13 cellular contexts compared by ENCODE assay signal in the genomic region with DNA sequence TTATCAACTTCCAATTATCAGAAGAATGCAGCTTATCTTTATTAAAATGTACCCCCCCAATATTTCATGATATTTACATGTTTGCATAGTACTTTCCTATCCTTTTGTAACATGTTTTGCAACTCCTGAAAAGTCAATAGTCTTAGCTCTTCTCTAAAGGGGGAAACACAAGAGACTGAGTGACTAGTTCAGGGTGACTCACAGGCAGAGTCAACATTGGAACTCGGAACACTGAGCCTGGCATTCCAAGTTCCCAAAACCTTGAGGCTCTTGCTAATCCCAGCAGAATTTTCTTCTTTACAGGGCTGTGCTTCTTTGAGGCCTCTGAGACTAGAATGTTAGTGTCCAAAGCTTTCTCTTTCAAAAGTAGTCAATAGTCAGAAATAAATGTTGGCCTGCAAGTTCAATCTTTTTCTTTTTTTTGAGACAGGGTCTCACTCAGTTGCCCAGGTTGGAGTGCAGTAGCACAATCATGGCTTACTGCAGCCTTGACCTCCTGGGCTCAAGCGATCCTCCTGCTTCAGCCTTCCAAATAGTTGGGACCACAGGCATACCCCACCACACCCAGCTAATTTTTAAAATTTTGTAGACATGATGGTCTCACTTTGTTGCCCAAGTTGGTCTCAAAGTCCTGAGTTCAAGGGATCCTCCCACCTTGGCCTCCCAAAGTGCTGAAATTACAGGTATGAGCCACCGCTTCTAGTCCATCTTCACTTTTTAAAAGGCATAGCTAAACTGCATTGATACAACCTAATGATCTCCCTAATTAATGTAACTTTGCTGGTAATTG. TPM values are rescaled to one million over a fixed set of nuclear protein-coding genes. Genes with fewer than 3 reads are reported as not detected.
DNase-seq lines count a peak whose midpoint lies in the region; ATAC-seq and TF ChIP-seq lines count a peak whose summit lies in the region.
"Had no signal": no experiment of that assay in that cellular context is flagged by ENCODE, and none has a peak within 500 bp of the region (broad histone marks: within the 10 kb centered on the region; RNA-seq: fewer than 3 reads in every experiment).

No MANE protein-coding gene starts in this region.

- H3K4me3 ChIP-seq in AG10803 (ENCODE audit: low read length): no peak overlapping the region
- H3K4me3 ChIP-seq in breast epithelium: no peak overlapping the region
- H3K4me3 ChIP-seq in left lung: no peak overlapping the region
- H3K4me3 ChIP-seq: stomach had no signal

- H3K4me1 ChIP-seq in breast epithelium: no peaks in the 10 kb centered on the region
- H3K4me1 ChIP-seq in left lung: peaks cover 0 to 25% of the 10 kb centered on the region in 2 donors

- H3K36me3 ChIP-seq in breast epithelium (no peaks in the 10 kb centered on the region), left lung (no peaks in the 10 kb centered on the region)
- H3K36me3 ChIP-seq: stomach had no signal

- intact Hi-C loops in breast epithelium (cut with DNase I; ENCODE audit: low total_unique reads): no loop called here
- intact Hi-C loops in left lung (cut with DNase I): no loop called here
- intact Hi-C loops in Right ventricle myocardium superior (cut with DNase I): no loop called here

- no peaks in the 10 kb centered on the region for H3K27me3 ChIP-seq in breast epithelium
- H3K27me3 ChIP-seq in left lung: no peaks in the 10 kb centered on the region
- H3K27me3 ChIP-seq: stomach had no signal

- no peak for TF ChIP-seq POLR2A in breast epithelium (IDR thresholded peaks at IDR 0.05)

- ATAC-seq in left lung (peak; percentile 93), Right ventricle myocardium superior (ENCODE audit: poor library complexity) (no peak), GM21515 (IDR thresholded peaks at IDR 0.05; ENCODE audit: unreplicated experiment) (no peak), GM21526 (IDR thresholded peaks at IDR 0.05; ENCODE audit: low FRiP score, unreplicated experiment) (no peak)
- ATAC-seq: activated CD4-positive, CD25-positive, alpha-beta regulatory T cell treated with anti-CD3 and anti-CD28 coated beads, Interleukin-2, amount 50 U/mL, for 24 hours; CD8-positive, alpha-beta T cell; sciatic nerve had no signal

- peak; percentile 86 for DNase-seq in AG10803 (ENCODE audit: low read depth)
- DNase-seq in M059J (ENCODE audit: low read depth): peak; percentile 83
- DNase-seq in breast epithelium (ENCODE audit: low spot score in 2 of 2): no peak
- no peak for DNase-seq in left lung
- DNase-seq in Right ventricle myocardium superior: no peak
- DNase-seq in activated T-cell treated with anti-CD3 and anti-CD28 coated beads, Interleukin-2, amount 50 U/mL, for 1 hour: no peak
- DNase-seq: CD8-positive, alpha-beta T cell; NCI-H2171 treated with DMSO at 0.1 percent for 48 hours; stomach had no signal

- H3K27ac ChIP-seq in breast epithelium (peak overlapping the region; percentile 12 to 27), left lung (peak overlapping the region in 1 of 2 donors; percentile 15)
- H3K27ac ChIP-seq: stomach had no signal

- no peaks in the 10 kb centered on the region for H3K9me3 ChIP-seq in breast epithelium
- no peaks in the 10 kb centered on the region for H3K9me3 ChIP-seq in left lung
- H3K9me3 ChIP-seq: stomach had no signal

- no peak for TF ChIP-seq CTCF in AG10803 (conservative IDR thresholded peaks at IDR 0.05; ENCODE audit: low read length)
- no peak for TF ChIP-seq CTCF in breast epithelium (IDR thresholded peaks at IDR 0.05)
- TF ChIP-seq CTCF in left lung (IDR thresholded peaks at IDR 0.05): no peak

RNA-seq across cellular contexts. Expression of a gene that starts 37.5 kb away (rescaled TPM):
- total RNA-seq in M059J (2014; rRNA removed; shearing (Covaris generic)): 17.2 and 24.3 TPM in 2 replicates
- total RNA-seq in breast epithelium: 10 to 100 TPM; 11.0 to 25.6 (median 16.1) TPM
- 10 to 100 TPM; 18.1 to 25.3 TPM for total RNA-seq in left lung
- 7.3 TPM for total RNA-seq in Right ventricle myocardium superior

Comparison
In these comparisons a context has a peak if more than half of its experiments do, and no peak if none do; other contexts are left out.
1. DNase-seq: peak in AG10803 (single experiment) and M059J (single experiment); none in breast epithelium (0 of 2), left lung (0 of 2), Right ventricle myocardium superior (single experiment) and activated T-cell treated with anti-CD3 and anti-CD28 coated beads, Interleukin-2, amount 50 U/mL, for 1 hour (single experiment).